Comparison of ENCODE assay signal across 9 cellular contexts in the genomic region with DNA sequence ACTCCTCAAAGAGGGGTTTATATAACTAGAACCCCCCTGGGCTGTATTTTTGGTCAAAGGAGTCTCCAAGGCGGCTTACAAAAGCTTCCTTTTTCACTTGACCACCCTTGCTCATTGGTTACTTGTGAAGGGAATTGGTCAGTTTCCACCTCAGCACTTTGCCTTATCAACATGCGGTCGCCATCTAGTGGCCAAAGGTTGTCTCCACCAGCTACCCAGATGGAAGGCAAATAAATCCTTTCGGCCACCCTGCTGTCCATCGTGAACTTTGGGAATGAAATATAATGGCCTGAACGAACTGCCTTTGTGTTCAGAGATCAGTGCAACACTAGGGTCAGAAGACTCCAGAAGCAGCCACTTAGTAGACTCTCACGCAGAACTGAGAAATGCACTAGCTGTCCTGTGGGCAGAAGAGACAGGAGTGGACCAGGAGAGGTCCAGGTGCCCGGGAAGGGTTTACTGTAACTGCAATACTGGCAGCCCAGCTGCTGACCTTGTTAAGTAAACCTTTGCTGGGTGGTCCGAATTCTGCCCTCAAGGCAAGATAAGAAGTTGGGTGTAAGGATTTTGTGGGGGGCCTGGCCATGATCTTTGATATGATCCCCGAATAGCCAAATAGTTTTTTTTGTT.
DNase-seq lines count a peak whose midpoint lies in the region; ATAC-seq, FAIRE-seq and TF ChIP-seq lines count a peak whose summit lies in the region.
"Had no signal": no experiment of that assay in that cellular context is flagged by ENCODE, and none has a peak within 500 bp of the region (broad histone marks: within the 10 kb centered on the region; RNA-seq: fewer than 3 reads in every experiment).

No MANE protein-coding gene starts in this region.

- peak; percentile 44 for FAIRE-seq in kidney (lab: Jason Lieb, UNC)

- TF ChIP-seq CTCF in mammary epithelial cell (conservative IDR thresholded peaks at IDR 0.05 in 1 of 2, IDR thresholded peaks at IDR 0.05 in 1 of 2; ENCODE audit: extremely low read depth in 1 of 2, insufficient read depth in 1 of 2, low read depth in 1 of 2, low read length in 2 of 2) (peak; percentile 91 to 97), kidney (IDR thresholded peaks at IDR 0.05; ENCODE audit: borderline replicate concordance, extremely low read depth, insufficient read depth) (peak; percentile 93)

- no peak overlapping the region for H3K4me2 ChIP-seq in mammary epithelial cell (ENCODE audit: insufficient read depth, low read depth, low read length)

- H3K27ac Mint-ChIP-seq in T-cell: no peak overlapping the region
- H3K27ac Mint-ChIP-seq: T-helper 1 cell treated with Interleukin-12 subunit alpha and Interleukin-12 subunit beta and Interleukin-4 antibody, amounts not matched to agents 30 μg/mL and 1 μg/mL, for 36 hours had no signal

- DNase-seq in COLO668 (lab: John Stamatoyannopoulos, UW; ENCODE audit: unreplicated experiment) (peak; percentile 51), HuH-7 (ENCODE audit: low spot score) (peak; percentile 78), T-cell (peak in 18 of 34 experiments; percentile 9 to 34 (median 22)), mammary epithelial cell (peak; percentile 49), kidney (no peak)
- peak; percentile 5 to 36 for DNase-seq in stimulated activated CD4-positive, alpha-beta T cell treated with anti-CD3 and anti-CD28 coated beads, Interleukin-15, amount 100 ng/mL, for 48 hours (ENCODE audit: low read depth in 2 of 2)

- BruUV-seq in mammary epithelial cell (replicated peaks; lab: Mats Ljungman, UMichigan): no TSS peak

- H3K4me3 ChIP-seq in mammary epithelial cell (replicated peaks in 1 of 3; ENCODE audit: insufficient read depth in 1 of 3, low read depth in 2 of 3, low read length in 3 of 3) (no peak overlapping the region), kidney (ENCODE audit: low read length in 2 of 2) (no peak overlapping the region)

- H3K79me2 ChIP-seq in mammary epithelial cell (ENCODE audit: insufficient read depth, low read length): no peaks in the 10 kb centered on the region

- CTCF ChIA-PET in T-cell (lab: Charles Lee) (interaction anchor here (0.6 to 1.8 kb wide), 11 partner anchors 9 to 137 kb away, joined by 3 to 7 read pairs (median 4); no protein-coding TSS in a partner anchor), mammary epithelial cell (lab: Charles Lee; ENCODE audit: low non-redundant PET) (interaction anchor here (0.6 to 1.3 kb wide), 3 partner anchors 16 to 109 kb away, joined by 3 to 5 read pairs (median 4); no protein-coding TSS in a partner anchor)

- no peaks in the 10 kb centered on the region for H3K36me3 ChIP-seq in mammary epithelial cell (ENCODE audit: insufficient read depth, low read length)
- H3K36me3 ChIP-seq in kidney (ENCODE audit: control insufficient read depth in 1 of 2, insufficient read depth in 2 of 2, low read length in 2 of 2): peaks cover 0 to 2% of the 10 kb centered on the region in 2 donors

- H2AFZ ChIP-seq in mammary epithelial cell (ENCODE audit: low read depth, low read length): no peak overlapping the region

- 43% methylated on average over 8 of the region's 10 CpGs for WGBS in mammary epithelial cell (ENCODE audit: low coverage, missing lambda C conversion rate)

- H3K27ac ChIP-seq in mammary epithelial cell (ENCODE audit: insufficient read depth, low read depth, low read length) (no peak overlapping the region), kidney (ENCODE audit: low read depth in 2 of 2, low read length in 2 of 2) (no peak overlapping the region)

- H3K9ac ChIP-seq in mammary epithelial cell (ENCODE audit: insufficient read depth, low read length): no peak overlapping the region
- no peak overlapping the region for H3K9ac ChIP-seq in kidney (ENCODE audit: low read length in 2 of 2)

- no peaks in the 10 kb centered on the region for H4K20me1 ChIP-seq in mammary epithelial cell (ENCODE audit: insufficient read depth, low read length)

- peaks cover 0 to 6% (median 0%) of the 10 kb centered on the region in 3 donors for H3K4me1 Mint-ChIP-seq in T-cell

- H3K9me3 ChIP-seq in mammary epithelial cell (replicated peaks; ENCODE audit: insufficient read depth, low read length) (no peaks in the 10 kb centered on the region), kidney (ENCODE audit: control insufficient read depth in 1 of 2, low read length in 2 of 2) (no peaks in the 10 kb centered on the region)

- H3K9me3 Mint-ChIP-seq in T-cell: no peaks in the 10 kb centered on the region
- H3K9me3 Mint-ChIP-seq: T-helper 1 cell treated with Interleukin-12 subunit alpha and Interleukin-12 subunit beta and Interleukin-4 antibody, amounts not matched to agents 30 μg/mL and 1 μg/mL, for 36 hours had no signal

- no peak overlapping the region for H3K4me3 Mint-ChIP-seq in T-cell
- H3K4me3 Mint-ChIP-seq: T-helper 1 cell treated with Interleukin-12 subunit alpha and Interleukin-12 subunit beta and Interleukin-4 antibody, amounts not matched to agents 30 μg/mL and 1 μg/mL, for 36 hours had no signal

- H3K36me3 Mint-ChIP-seq in T-cell: peaks cover 7% of the 10 kb centered on the region

- intact Hi-C loops in mammary epithelial cell (cut with micrococcal nuclease) (loop anchor here (1.0 to 5.0 kb wide), 5 partner anchors 14 to 364 kb away; no protein-coding TSS in a partner anchor), kidney (cut with DNase I) (no loop called here)

- in situ Hi-C loops in mammary epithelial cell (cut with MboI; ENCODE audit: low sequenced_read_pairs in 2 of 2): no loop called here

- H3K4me1 ChIP-seq in mammary epithelial cell (ENCODE audit: insufficient read depth, low read length) (peaks cover 12% of the 10 kb centered on the region), kidney (ENCODE audit: control insufficient read depth in 1 of 2, insufficient read depth in 1 of 2, low read depth in 1 of 2, low read length in 2 of 2) (no peaks in the 10 kb centered on the region)

- no peaks in the 10 kb centered on the region for H3K27me3 ChIP-seq in mammary epithelial cell (ENCODE audit: insufficient read depth, low read length)

- ATAC-seq in GM19324 (IDR thresholded peaks at IDR 0.05; ENCODE audit: low FRiP score, unreplicated experiment) (peak; percentile 53), T-cell (replicated peaks in 1 of 4) (no peak), GM18517 (IDR thresholded peaks at IDR 0.05; ENCODE audit: unreplicated experiment) (no peak)

- H3K27me3 Mint-ChIP-seq in T-cell: no peaks in the 10 kb centered on the region

- dilution Hi-C loops in mammary epithelial cell (cut with HindIII; ENCODE audit: low sequenced_read_pairs): no loop called here

- POLR2A ChIA-PET in T-cell (lab: Charles Lee): interaction anchor here in 1 of 2 donors (0.6 kb wide), 1 partner anchor 11 kb away, joined by 3 read pairs; no protein-coding TSS in a partner anchor
